In the genomic region with DNA sequence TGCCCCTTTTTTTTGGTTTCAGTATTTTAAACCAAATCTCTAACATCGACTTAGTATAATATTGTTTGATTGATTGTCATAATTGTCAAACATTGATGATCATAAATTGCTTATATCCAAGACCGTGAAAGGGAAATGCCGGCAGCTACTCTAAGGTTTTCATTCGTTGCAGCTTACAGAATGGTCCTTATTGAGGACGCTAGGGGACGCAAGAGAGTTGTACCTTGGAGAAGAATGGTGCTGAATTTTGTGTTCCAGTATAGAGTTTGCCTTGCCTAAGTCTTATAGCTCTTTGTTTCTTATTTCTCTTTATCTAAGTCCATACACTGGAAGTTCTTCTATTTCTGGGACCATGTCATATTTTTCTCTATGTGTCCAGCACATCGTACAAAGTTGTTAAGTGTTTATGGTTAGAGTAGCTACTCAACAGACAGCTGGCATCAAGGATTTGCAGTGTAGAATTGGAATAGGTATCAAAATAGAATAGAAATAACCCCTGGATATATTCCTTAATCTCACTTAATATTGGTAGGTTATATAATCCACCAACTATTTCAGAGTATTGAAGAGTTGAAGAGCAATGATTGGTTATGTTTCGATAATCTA, we compare ENCODE assay signal across 8 cellular contexts.
DNase-seq lines count a peak whose midpoint lies in the region; ATAC-seq and TF ChIP-seq lines count a peak whose summit lies in the region.
"Not testable (repeated sequence)": the region's sequence is repeated elsewhere in the genome, so short reads cannot be mapped to it uniquely, and the experiment has no call there.

No MANE protein-coding gene starts in this region.

- not testable (repeated sequence) for H3K4me3 ChIP-seq in HCT116 (replicated peaks in 1 of 2; ENCODE audit: low read depth in 1 of 2, low read length in 2 of 2); Panc1 (ENCODE audit: low read depth in 2 of 2, low read length in 2 of 2); fibroblast of pulmonary artery (replicated peaks; ENCODE audit: low read depth, low read length); lower lobe of right lung

- not testable (repeated sequence) for H3K79me2 ChIP-seq in HCT116 (ENCODE audit: insufficient read depth, low read length)

- intact Hi-C loops in HCT116 (cut with micrococcal nuclease): loop anchor here (1.0 to 2.0 kb wide), 3 partner anchors 68 to 822 kb away; a partner anchor contains a TSS
- intact Hi-C loops in Panc1 (cut with micrococcal nuclease; ENCODE audit: unreplicated experiment); lower lobe of right lung (cut with DNase I): not testable (repeated sequence)

- peak; percentile 51 to 68 (median 65); a peak in 5 of 6 replicates for TF ChIP-seq CTCF in HCT116 (IDR thresholded peaks at IDR 0.05 in 2 of 3, conservative IDR thresholded peaks at IDR 0.05 in 1 of 3; ENCODE audit: borderline replicate concordance in 1 of 3, insufficient read depth in 1 of 3, low read depth in 2 of 3, low read length in 2 of 3)
- TF ChIP-seq CTCF in Panc1 (IDR thresholded peaks at IDR 0.05): peak; percentile 86
- peak; percentile 62 for TF ChIP-seq CTCF in fibroblast of pulmonary artery (IDR thresholded peaks at IDR 0.05; ENCODE audit: low read length, missing control alignments)
- peak; percentile 62 for TF ChIP-seq CTCF in lower lobe of right lung (IDR thresholded peaks at IDR 0.05)

- BruUV-seq in HCT116 (replicated peaks; lab: Mats Ljungman, UMichigan); Panc1 (replicated peaks; lab: Mats Ljungman, UMichigan): not testable (repeated sequence)

- not testable (repeated sequence) for H3K27me3 ChIP-seq in HCT116 (ENCODE audit: insufficient read depth, low read length); Panc1 (ENCODE audit: control insufficient read depth, insufficient read depth, low read length); lower lobe of right lung (ENCODE audit: low read depth)

- not testable (repeated sequence) for H3K9ac ChIP-seq in HCT116 (ENCODE audit: low read length)

- TF ChIP-seq POLR2A in HCT116 (IDR thresholded peaks at IDR 0.05; ENCODE audit: borderline replicate concordance, extremely low read depth, insufficient read depth, insufficient read length): not testable (repeated sequence)

- H2AFZ ChIP-seq in HCT116 (ENCODE audit: low read depth, low read length, poor library complexity, severe bottlenecking): peak overlapping the region; percentile 22

- RAD21 ChIA-PET in HCT116 (lab: Charles Lee; ENCODE audit: low non-redundant PET in 1 of 2, low total read pairs in 2 of 2, uncharacterized antibody in 2 of 2, unreplicated experiment in 2 of 2): interaction anchor here in 1 of 2 experiments (0.9 kb wide), 1 partner anchor 100 kb away, joined by 3 read pairs; no protein-coding TSS in a partner anchor

- H3K9me2 ChIP-seq in HCT116 (ENCODE audit: insufficient read depth): not testable (repeated sequence)

- ATAC-seq in HCT116, Panc1: not testable (repeated sequence)
- ATAC-seq in lower lobe of right lung: peak; percentile 35 to 42

- H4K20me1 ChIP-seq in HCT116 (ENCODE audit: insufficient read depth): not testable (repeated sequence)

- in situ Hi-C loops in Panc1 (cut with HindIII; ENCODE audit: low pct_unique_long_range_greater_than_20kb, low sequenced_read_pairs): not testable (repeated sequence)

- not testable (repeated sequence) for H3K4me1 ChIP-seq in HCT116 (ENCODE audit: control insufficient read depth in 1 of 2, insufficient read depth in 2 of 2, low read length in 2 of 2); Panc1 (ENCODE audit: control insufficient read depth, insufficient read depth, low read length); lower lobe of right lung

- not testable (repeated sequence) for H3K9me3 ChIP-seq in HCT116 (ENCODE audit: control insufficient read depth in 1 of 2, insufficient read depth in 1 of 2, low read depth in 1 of 2, low read length in 2 of 2); Panc1 (ENCODE audit: control insufficient read depth, insufficient read depth, low read depth, low read length); lower lobe of right lung

- peak; percentile 42 for DNase-seq in COLO668 (lab: John Stamatoyannopoulos, UW; ENCODE audit: unreplicated experiment)
- peak; percentile 38 for DNase-seq in HCT116 (ENCODE audit: low read depth, low spot score)
- DNase-seq in NCI-H2029 (lab: John Stamatoyannopoulos, UW): peak; percentile 4
- DNase-seq in Panc1 (ENCODE audit: low read depth, low spot score); lower lobe of right lung: not testable (repeated sequence)
- peak; percentile 38 for DNase-seq in amniotic stem cell (lab: John Stamatoyannopoulos, UW)
- peak; percentile 79 for DNase-seq in fibroblast of pulmonary artery (ENCODE audit: low read depth)
- peak; percentile 28 for DNase-seq in smooth muscle cell of the brain vasculature (ENCODE audit: low read depth, low spot score)

- not testable (repeated sequence) for H3K27ac ChIP-seq in HCT116 (ENCODE audit: low read depth, low read length); Panc1 (ENCODE audit: low read length); lower lobe of right lung

- POLR2A ChIA-PET in HCT116 (lab: Charles Lee); Panc1 (lab: Charles Lee): not testable (repeated sequence)

- CTCF ChIA-PET in HCT116 (lab: Charles Lee): interaction anchor here (0.7 to 1.5 kb wide), 9 partner anchors 20 to 822 kb away, joined by 3 to 20 read pairs (median 3); a partner anchor contains a TSS
- CTCF ChIA-PET in Panc1 (lab: Charles Lee): interaction anchor here (0.6 to 1.3 kb wide), 6 partner anchors 67 to 198 kb away, joined by 3 to 6 read pairs (median 4); a partner anchor contains a TSS

- not testable (repeated sequence) for H3K4me2 ChIP-seq in HCT116 (ENCODE audit: low read length)

- H3K36me3 ChIP-seq in HCT116 (ENCODE audit: control insufficient read depth in 1 of 2, insufficient read depth in 2 of 2, low read length in 2 of 2); Panc1 (ENCODE audit: control insufficient read depth, insufficient read depth, low read length); lower lobe of right lung: not testable (repeated sequence)

- peak; percentile 76 for TF ChIP-seq RAD21 in HCT116 (IDR thresholded peaks at IDR 0.05; ENCODE audit: low read depth)

TF ChIP-seq in HCT116, 20 proteins besides CTCF, POLR2A, EP300 and RAD21:
- peak; percentile 46; the same call in 1 of the 2 replicates for TF ChIP-seq CBX3 (IDR thresholded peaks at IDR 0.05; ENCODE audit: low read depth)
